Comparison of ENCODE assay signal across 9 cellular contexts in the genomic region with DNA sequence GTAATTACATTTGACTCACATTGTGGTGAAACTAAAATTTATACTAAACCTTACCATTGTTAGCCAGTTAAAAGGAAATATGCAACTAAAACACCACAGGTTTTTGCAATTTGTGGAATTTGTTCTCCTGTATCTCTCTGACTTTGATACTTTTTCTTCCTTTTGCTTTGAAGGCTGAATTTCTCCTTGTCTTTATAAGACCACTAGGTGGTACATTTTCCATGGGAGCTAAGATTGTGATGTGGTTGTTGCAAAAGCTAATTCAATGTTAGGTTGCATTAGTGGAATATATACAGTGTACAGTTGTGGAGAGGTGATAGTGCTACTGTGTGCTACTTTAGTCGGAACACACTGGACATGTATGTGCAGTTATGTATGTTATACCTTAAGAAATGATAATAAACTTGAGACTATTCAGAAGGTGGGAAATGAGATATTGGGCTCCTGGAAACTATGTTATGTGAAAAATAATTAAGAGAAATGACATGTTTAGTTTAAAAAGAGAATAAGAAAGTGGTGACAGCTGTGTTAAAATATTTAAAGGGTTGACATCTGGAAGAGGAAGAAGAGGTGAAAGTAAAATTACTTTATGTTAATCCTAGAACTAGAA.
A peak's percentile ranks its signal among the peaks of the same experiment; 100 is the strongest.
DNase-seq lines count a peak whose midpoint lies in the region; ATAC-seq, FAIRE-seq and TF ChIP-seq lines count a peak whose summit lies in the region.
"Had no signal": no experiment of that assay in that cellular context is flagged by ENCODE, and none has a peak within 500 bp of the region (broad histone marks: within the 10 kb centered on the region; RNA-seq: fewer than 3 reads in every experiment).

No MANE protein-coding gene starts in this region.

- H3K4me1 ChIP-seq in gastroesophageal sphincter: no peaks in the 10 kb centered on the region

- no peak for TF ChIP-seq EP300 in gastroesophageal sphincter (IDR thresholded peaks at IDR 0.05)

- H3K36me3 Mint-ChIP-seq in stimulated activated memory B cell treated with anti-CD40 and anti-IgM and Interleukin-4, amounts not matched to agents 10 μg/mL and 1 μg/mL and 100 μg/mL, for 72 hours: no peaks in the 10 kb centered on the region
- no peaks in the 10 kb centered on the region for H3K36me3 Mint-ChIP-seq in activated T-cell treated with anti-CD3 and anti-CD28 coated beads, Interleukin-2, amount 50 U/mL, for 4 hours (ENCODE audit: insufficient read depth)
- no peaks in the 10 kb centered on the region for H3K36me3 Mint-ChIP-seq in stimulated activated naive B cell treated with anti-CD40 and anti-IgM and Interleukin-4, amounts not matched to agents 10 μg/mL and 1 μg/mL and 100 μg/mL, for 72 hours

- TF ChIP-seq CTCF in AG04449 (IDR thresholded peaks at IDR 0.05; ENCODE audit: insufficient read depth, low read length, missing control alignments) (peak; percentile 37), gastroesophageal sphincter (IDR thresholded peaks at IDR 0.05) (peak; percentile 29 to 59 (median 42))

- H3K9me3 Mint-ChIP-seq in stimulated activated memory B cell treated with anti-CD40 and anti-IgM and Interleukin-4, amounts not matched to agents 10 μg/mL and 1 μg/mL and 100 μg/mL, for 72 hours: no peaks in the 10 kb centered on the region
- H3K9me3 Mint-ChIP-seq in activated T-cell treated with anti-CD3 and anti-CD28 coated beads, Interleukin-2, amount 50 U/mL, for 4 hours: peaks cover 6% of the 10 kb centered on the region
- H3K9me3 Mint-ChIP-seq in stimulated activated naive B cell treated with anti-CD40 and anti-IgM and Interleukin-4, amounts not matched to agents 10 μg/mL and 1 μg/mL and 100 μg/mL, for 72 hours: no peaks in the 10 kb centered on the region
- H3K9me3 Mint-ChIP-seq: dendritic cell treated with granulocyte-macrophage colony-stimulating factor and Interleukin-4, amounts not matched to agents 40 ng/mL and 50 ng/mL, for 4 days had no signal

- H3K27me3 Mint-ChIP-seq in stimulated activated memory B cell treated with anti-CD40 and anti-IgM and Interleukin-4, amounts not matched to agents 10 μg/mL and 1 μg/mL and 100 μg/mL, for 72 hours: peaks cover 29% of the 10 kb centered on the region
- no peaks in the 10 kb centered on the region for H3K27me3 Mint-ChIP-seq in activated T-cell treated with anti-CD3 and anti-CD28 coated beads, Interleukin-2, amount 50 U/mL, for 4 hours (ENCODE audit: low read depth)
- H3K27me3 Mint-ChIP-seq in stimulated activated naive B cell treated with anti-CD40 and anti-IgM and Interleukin-4, amounts not matched to agents 10 μg/mL and 1 μg/mL and 100 μg/mL, for 72 hours: no peaks in the 10 kb centered on the region
- H3K27me3 Mint-ChIP-seq: dendritic cell treated with granulocyte-macrophage colony-stimulating factor and Interleukin-4, amounts not matched to agents 40 ng/mL and 50 ng/mL, for 4 days had no signal

- ATAC-seq in gastroesophageal sphincter: no peak
- no peak for ATAC-seq in stimulated activated memory B cell treated with anti-CD40 and anti-IgM and Interleukin-4, amounts not matched to agents 10 μg/mL and 1 μg/mL and 100 μg/mL, for 72 hours
- ATAC-seq in activated T-cell treated with anti-CD3 and anti-CD28 coated beads, Interleukin-2, amount 50 U/mL, for 4 hours: no peak
- no peak for ATAC-seq in stimulated activated naive B cell treated with anti-CD40 and anti-IgM and Interleukin-4, amounts not matched to agents 10 μg/mL and 1 μg/mL and 100 μg/mL, for 72 hours (replicated peaks)

- TF ChIP-seq POLR2A in gastroesophageal sphincter (IDR thresholded peaks at IDR 0.05): no peak

- no peaks in the 10 kb centered on the region for H3K9me3 ChIP-seq in gastroesophageal sphincter

- CTCF ChIA-PET in AG04449 (lab: Yijun Ruan, JAX): interaction anchor here (0.6 to 5.3 kb wide), 35 partner anchors 8 to 327 kb away, joined by 3 to 115 read pairs (median 4); a partner anchor contains a TSS

- no peaks in the 10 kb centered on the region for H3K27me3 ChIP-seq in gastroesophageal sphincter

- peak; percentile 62 for FAIRE-seq in GM18507 (lab: Jason Lieb, UNC)

- no peak overlapping the region for H3K4me3 Mint-ChIP-seq in stimulated activated memory B cell treated with anti-CD40 and anti-IgM and Interleukin-4, amounts not matched to agents 10 μg/mL and 1 μg/mL and 100 μg/mL, for 72 hours
- H3K4me3 Mint-ChIP-seq in activated T-cell treated with anti-CD3 and anti-CD28 coated beads, Interleukin-2, amount 50 U/mL, for 4 hours: no peak overlapping the region
- H3K4me3 Mint-ChIP-seq in stimulated activated naive B cell treated with anti-CD40 and anti-IgM and Interleukin-4, amounts not matched to agents 10 μg/mL and 1 μg/mL and 100 μg/mL, for 72 hours: no peak overlapping the region
- H3K4me3 Mint-ChIP-seq: dendritic cell treated with granulocyte-macrophage colony-stimulating factor and Interleukin-4, amounts not matched to agents 40 ng/mL and 50 ng/mL, for 4 days had no signal

- H3K4me1 Mint-ChIP-seq in stimulated activated memory B cell treated with anti-CD40 and anti-IgM and Interleukin-4, amounts not matched to agents 10 μg/mL and 1 μg/mL and 100 μg/mL, for 72 hours: peaks cover 6% of the 10 kb centered on the region
- peaks cover 5% of the 10 kb centered on the region for H3K4me1 Mint-ChIP-seq in activated T-cell treated with anti-CD3 and anti-CD28 coated beads, Interleukin-2, amount 50 U/mL, for 4 hours (ENCODE audit: low read depth)
- no peaks in the 10 kb centered on the region for H3K4me1 Mint-ChIP-seq in stimulated activated naive B cell treated with anti-CD40 and anti-IgM and Interleukin-4, amounts not matched to agents 10 μg/mL and 1 μg/mL and 100 μg/mL, for 72 hours

- no peak overlapping the region for H3K4me3 ChIP-seq in AG04449 (ENCODE audit: low read depth, low read length)
- no peak overlapping the region for H3K4me3 ChIP-seq in gastroesophageal sphincter

- no peak overlapping the region for H3K27ac Mint-ChIP-seq in stimulated activated memory B cell treated with anti-CD40 and anti-IgM and Interleukin-4, amounts not matched to agents 10 μg/mL and 1 μg/mL and 100 μg/mL, for 72 hours
- no peak overlapping the region for H3K27ac Mint-ChIP-seq in stimulated activated naive B cell treated with anti-CD40 and anti-IgM and Interleukin-4, amounts not matched to agents 10 μg/mL and 1 μg/mL and 100 μg/mL, for 72 hours
- H3K27ac Mint-ChIP-seq: dendritic cell treated with granulocyte-macrophage colony-stimulating factor and Interleukin-4, amounts not matched to agents 40 ng/mL and 50 ng/mL, for 4 days had no signal

- no peaks in the 10 kb centered on the region for H3K36me3 ChIP-seq in gastroesophageal sphincter

- DNase-seq in AG04449 (ENCODE audit: low read depth, low spot score) (peak; percentile 12), GM18507 (ENCODE audit: extremely low spot score, insufficient read length, low read depth) (no peak), RPMI7951 (ENCODE audit: low read depth) (peak; percentile 24), stromal cell of bone marrow (ENCODE audit: low read depth) (peak; percentile 33)
- DNase-seq in activated T-cell treated with anti-CD3 and anti-CD28 coated beads, Interleukin-2, amount 50 U/mL, for 4 hours: no peak
- no peak for DNase-seq in stimulated activated naive B cell treated with anti-CD40 and anti-IgM and Interleukin-4, amounts not matched to agents 10 μg/mL and 1 μg/mL and 100 μg/mL, for 72 hours

- WGBS in gastroesophageal sphincter (ENCODE audit: low coverage in 1 of 2), 2 donors: 12 to 20% methylated on average over 1 of the region's 1 CpG

- no peak overlapping the region for H3K27ac ChIP-seq in gastroesophageal sphincter

- POLR2A ChIA-PET in AG04449 (lab: Yijun Ruan, JAX): interaction anchor here (1.0 kb wide), 1 partner anchor 261 kb away, joined by 3 read pairs; no protein-coding TSS in a partner anchor

Comparison
In these comparisons a context has a peak if more than half of its experiments do, and no peak if none do; other contexts are left out.
1. DNase-seq: peak in AG04449 (single experiment), RPMI7951 (single experiment) and stromal cell of bone marrow (single experiment); none in GM18507 (single experiment), activated T-cell treated with anti-CD3 and anti-CD28 coated beads, Interleukin-2, amount 50 U/mL, for 4 hours (single experiment) and stimulated activated naive B cell treated with anti-CD40 and anti-IgM and Interleukin-4, amounts not matched to agents 10 μg/mL and 1 μg/mL and 100 μg/mL, for 72 hours (single experiment).